ENCODE assay signal across 24 cellular contexts in genomic region chr17:11097121-11097520, GRCh38.
"Had no signal": no experiment of that assay in that cellular context is flagged by ENCODE, and none has a peak within 500 bp of the region (broad histone marks: within the 10 kb centered on the region; RNA-seq: fewer than 3 reads in every experiment).

No MANE protein-coding gene starts in this region.

- H3K9me3 Mint-ChIP-seq: dendritic cell treated with granulocyte-macrophage colony-stimulating factor and Interleukin-4, amounts not matched to agents 40 ng/mL and 50 ng/mL, for 4 days; effector memory CD8-positive, alpha-beta T cell; endodermal cell had no signal

- H3K27me3 Mint-ChIP-seq: dendritic cell treated with granulocyte-macrophage colony-stimulating factor and Interleukin-4, amounts not matched to agents 40 ng/mL and 50 ng/mL, for 4 days; effector memory CD8-positive, alpha-beta T cell; naive B cell had no signal

- H3K9me3 ChIP-seq: colonic mucosa, esophagus squamous epithelium, gastrocnemius medialis, heart right ventricle, left lung, lower lobe of right lung, mucosa of descending colon had no signal

- H3K4me1 Mint-ChIP-seq: naive B cell had no signal

- DNase-seq: colonic mucosa; cortex of kidney; effector CD8-positive, alpha-beta T cell; effector memory CD8-positive, alpha-beta T cell; endodermal cell; erythroblast; esophagus squamous epithelium; foreskin fibroblast; foreskin melanocyte; gastrocnemius medialis; glutamatergic neuron; head of caudate nucleus; heart right ventricle; hippocampal formation; left cardiac atrium; left lung; left ventricle myocardium superior; lower lobe of right lung; mesenchymal stem cell; mucosa of descending colon; naive B cell had no signal

- H3K27ac ChIP-seq: colonic mucosa, epithelial cell of prostate, esophagus squamous epithelium, gastrocnemius medialis, heart right ventricle, left lung, lower lobe of right lung had no signal

- ATAC-seq: effector memory CD8-positive, alpha-beta T cell; esophagus mucosa; gastrocnemius medialis; heart right ventricle; left cardiac atrium; left lung; left ventricle myocardium superior; lower lobe of right lung; mucosa of descending colon had no signal

- H3K4me3 ChIP-seq: colonic mucosa, esophagus squamous epithelium, gastrocnemius medialis, heart right ventricle, left lung, lower lobe of right lung, mucosa of descending colon had no signal

- H3K27ac Mint-ChIP-seq: dendritic cell treated with granulocyte-macrophage colony-stimulating factor and Interleukin-4, amounts not matched to agents 40 ng/mL and 50 ng/mL, for 4 days; effector memory CD8-positive, alpha-beta T cell; endodermal cell; naive B cell had no signal

- H3K27me3 ChIP-seq: colonic mucosa, esophagus squamous epithelium, gastrocnemius medialis, left lung had no signal

- H3K4me3 Mint-ChIP-seq: dendritic cell treated with granulocyte-macrophage colony-stimulating factor and Interleukin-4, amounts not matched to agents 40 ng/mL and 50 ng/mL, for 4 days; effector memory CD8-positive, alpha-beta T cell; endodermal cell; naive B cell had no signal

- H3K36me3 ChIP-seq: colonic mucosa, esophagus squamous epithelium, gastrocnemius medialis, heart right ventricle, left lung, lower lobe of right lung had no signal

- H3K36me3 Mint-ChIP-seq: naive B cell had no signal
